Comparison of ENCODE assay signal across 9 cellular contexts in the genomic region with DNA sequence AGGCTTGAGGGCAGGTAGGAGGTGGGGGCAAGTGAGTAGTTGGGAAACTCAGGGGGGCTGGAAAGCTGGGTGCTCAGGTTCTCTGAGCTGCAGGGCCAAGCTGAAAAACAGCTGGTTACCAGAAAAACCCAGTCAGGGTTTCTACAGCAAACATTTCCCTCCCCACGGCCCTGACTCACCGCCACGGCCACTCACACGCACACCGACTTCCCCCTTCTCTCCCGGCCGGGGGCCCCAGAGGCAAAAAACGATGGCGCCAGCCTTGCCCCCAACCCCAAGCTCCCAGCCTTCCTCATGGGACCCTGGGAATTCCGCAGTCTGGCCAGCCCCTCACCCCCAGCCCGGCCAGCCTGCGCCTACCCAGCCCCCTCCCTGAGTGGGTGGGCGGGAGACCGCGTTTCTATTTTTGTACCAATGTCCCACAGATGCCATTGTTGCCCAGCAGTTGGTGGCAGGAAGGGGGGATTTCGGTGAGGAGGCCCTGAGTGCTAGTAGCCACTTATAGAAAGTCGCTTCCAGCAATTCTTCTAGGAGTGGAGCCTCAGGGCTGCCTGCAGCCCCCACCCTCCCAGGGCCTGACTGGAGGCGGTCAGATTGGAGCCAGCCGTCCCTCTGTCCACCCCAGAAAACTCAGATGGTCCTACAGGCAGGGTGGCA. TPM values are rescaled to one million over a fixed set of nuclear protein-coding genes. Genes with fewer than 3 reads are reported as not detected.
DNase-seq lines count a peak whose midpoint lies in the region; ATAC-seq and TF ChIP-seq lines count a peak whose summit lies in the region.
"Had no signal": no experiment of that assay in that cellular context is flagged by ENCODE, and none has a peak within 500 bp of the region (broad histone marks: within the 10 kb centered on the region; RNA-seq: fewer than 3 reads in every experiment).

No MANE protein-coding gene starts in this region.

- no peak for TF ChIP-seq CTCF in breast epithelium (IDR thresholded peaks at IDR 0.05)
- TF ChIP-seq CTCF in MCF 10A (IDR thresholded peaks at IDR 0.05; ENCODE audit: unreplicated experiment), result no peak
- TF ChIP-seq CTCF in upper lobe of right lung (IDR thresholded peaks at IDR 0.05), result no peak

- no peak overlapping the region for H3K9ac ChIP-seq in muscle layer of colon (ENCODE audit: low read length)

- H3K27ac ChIP-seq in breast epithelium, result peak overlapping the region; percentile 71 to 98
- peak overlapping the region; percentile 67 for H3K27ac ChIP-seq in muscle layer of colon (ENCODE audit: low read depth, low read length)
- peak overlapping the region; percentile 91 for H3K27ac ChIP-seq in upper lobe of right lung

- no peaks in the 10 kb centered on the region for H3K36me3 ChIP-seq in breast epithelium
- H3K36me3 ChIP-seq in muscle layer of colon (ENCODE audit: insufficient read depth, low read length), result no peaks in the 10 kb centered on the region
- peaks cover 6% of the 10 kb centered on the region for H3K36me3 ChIP-seq in upper lobe of right lung

- H3K9me3 ChIP-seq in breast epithelium (no peaks in the 10 kb centered on the region), muscle layer of colon (ENCODE audit: low read length) (no peaks in the 10 kb centered on the region), upper lobe of right lung (no peaks in the 10 kb centered on the region)

- TF ChIP-seq POLR2A in breast epithelium (IDR thresholded peaks at IDR 0.05), result no peak

- no peak overlapping the region for H3K27ac Mint-ChIP-seq in MCF 10A (ENCODE audit: low read depth, unreplicated experiment)

- DNase-seq in breast epithelium (ENCODE audit: low spot score in 2 of 2) (no peak), MCF 10A (ENCODE audit: unreplicated experiment) (no peak), dedifferentiated amniotic fluid mesenchymal stem cell (ENCODE audit: extremely low spot score) (peak; percentile 77), upper lobe of right lung (peak; percentile 80), HPDE6-E6E7 (ENCODE audit: extremely low spot score) (no peak), COLO829 (ENCODE audit: low spot score) (no peak)
- DNase-seq: central memory CD4-positive, alpha-beta T cell had no signal

- H3K4me1 ChIP-seq in breast epithelium (peaks cover 9 to 22% of the 10 kb centered on the region in 2 donors), muscle layer of colon (ENCODE audit: insufficient read depth, low read length) (peaks cover 23% of the 10 kb centered on the region), upper lobe of right lung (peaks cover 87% of the 10 kb centered on the region)

- H3K27me3 Mint-ChIP-seq in MCF 10A (ENCODE audit: insufficient read depth, unreplicated experiment), result no peaks in the 10 kb centered on the region

- H3K4me3 ChIP-seq in breast epithelium, result peak overlapping the region in 1 of 3 donors; percentile 46
- H3K4me3 ChIP-seq in muscle layer of colon (ENCODE audit: low read depth in 1 of 2, low read length in 2 of 2), result peak overlapping the region in 1 of 2 donors; percentile 38
- peak overlapping the region; percentile 16 for H3K4me3 ChIP-seq in upper lobe of right lung

- POLR2A ChIA-PET in MCF 10A (lab: Yijun Ruan, JAX), result interaction anchor here (0.7 kb wide), 1 partner anchor 16 kb away, joined by 3 read pairs; no protein-coding TSS in a partner anchor

- peak; percentile 35 for ATAC-seq in upper lobe of right lung
- ATAC-seq in GM18907 (IDR thresholded peaks at IDR 0.05; ENCODE audit: unreplicated experiment), result no peak

- H3K27me3 ChIP-seq in breast epithelium (no peaks in the 10 kb centered on the region), muscle layer of colon (ENCODE audit: control insufficient read depth in 1 of 2, insufficient read depth in 2 of 2, low read length in 2 of 2) (no peaks in the 10 kb centered on the region), upper lobe of right lung (no peaks in the 10 kb centered on the region)

- CTCF ChIA-PET in MCF 10A (lab: Yijun Ruan, JAX), result no interaction called here

- no peaks in the 10 kb centered on the region for H3K9me3 Mint-ChIP-seq in MCF 10A (ENCODE audit: unreplicated experiment)

- H3K4me3 Mint-ChIP-seq in MCF 10A (ENCODE audit: unreplicated experiment), result no peak overlapping the region

- H3K36me3 Mint-ChIP-seq in MCF 10A (ENCODE audit: insufficient read depth, unreplicated experiment), result peaks cover 13% of the 10 kb centered on the region

- no TSS peak for BruUV-seq in MCF 10A (replicated peaks; lab: Mats Ljungman, UMichigan)

- intact Hi-C loops in breast epithelium (cut with DNase I; ENCODE audit: low total_unique reads) (no loop called here), MCF 10A (cut with micrococcal nuclease) (no loop called here), upper lobe of right lung (cut with DNase I) (no loop called here)

- H3K4me1 Mint-ChIP-seq in MCF 10A (ENCODE audit: insufficient read depth, unreplicated experiment), result no peaks in the 10 kb centered on the region

RNA-seq across cellular contexts. Expression of gene ENG, which starts 18.4 kb away (rescaled TPM):
- 10 to 100 TPM; 21.5 to 50.8 (median 30.9) TPM for total RNA-seq in breast epithelium
- 19.2 and 22.1 TPM in 2 replicates for total RNA-seq in MCF 10A (2022)
- total RNA-seq in upper lobe of right lung, result 322 TPM

RNA-seq across cellular contexts. Expression of gene FPGS, which starts 33.4 kb away (rescaled TPM):
- 100 to 1,000 TPM in 1 of 3 donors, 10 to 100 TPM in 2; 56.3 to 108 (median 78.6) TPM for total RNA-seq in breast epithelium
- total RNA-seq in MCF 10A (2022), result 130 and 131 TPM in 2 replicates
- total RNA-seq in upper lobe of right lung, result 68.9 TPM

RNA-seq across cellular contexts. Expression of gene AK1, which starts 41.4 kb away (rescaled TPM):
- total RNA-seq in breast epithelium (10 to 100 TPM; 23.5 to 30.2 (median 23.6) TPM), MCF 10A (2022) (75.9 and 94.3 TPM in 2 replicates), upper lobe of right lung (158 TPM)

RNA-seq across cellular contexts. Expression of gene CDK9, which starts 50.2 kb away (rescaled TPM):
- total RNA-seq in breast epithelium, result 10 to 100 TPM; 60.0 to 70.4 (median 63.9) TPM
- total RNA-seq in MCF 10A (2022), result 62.1 and 84.0 TPM in 2 replicates
- 99.1 TPM for total RNA-seq in upper lobe of right lung

RNA-seq across cellular contexts. Expression of gene SH2D3C, which starts 57.6 kb away (rescaled TPM):
- total RNA-seq in breast epithelium (10 to 100 TPM in 1 of 3 donors, 1 to 10 TPM in 2; 6.0 to 15.4 (median 6.9) TPM), MCF 10A (2022) (not detected in 2 replicates), upper lobe of right lung (85.3 TPM)

Comparison
In these comparisons a context has a peak if more than half of its experiments do, and no peak if none do; other contexts are left out.
1. DNase-seq: peak in dedifferentiated amniotic fluid mesenchymal stem cell (single experiment) and upper lobe of right lung (single experiment); none in breast epithelium (0 of 2), MCF 10A (single experiment), HPDE6-E6E7 (single experiment) and COLO829 (single experiment).
2. Peak in every context shown above with its lines, with median percentiles within 50 percentile points of each other: H3K27ac ChIP-seq.